In the genomic region with DNA sequence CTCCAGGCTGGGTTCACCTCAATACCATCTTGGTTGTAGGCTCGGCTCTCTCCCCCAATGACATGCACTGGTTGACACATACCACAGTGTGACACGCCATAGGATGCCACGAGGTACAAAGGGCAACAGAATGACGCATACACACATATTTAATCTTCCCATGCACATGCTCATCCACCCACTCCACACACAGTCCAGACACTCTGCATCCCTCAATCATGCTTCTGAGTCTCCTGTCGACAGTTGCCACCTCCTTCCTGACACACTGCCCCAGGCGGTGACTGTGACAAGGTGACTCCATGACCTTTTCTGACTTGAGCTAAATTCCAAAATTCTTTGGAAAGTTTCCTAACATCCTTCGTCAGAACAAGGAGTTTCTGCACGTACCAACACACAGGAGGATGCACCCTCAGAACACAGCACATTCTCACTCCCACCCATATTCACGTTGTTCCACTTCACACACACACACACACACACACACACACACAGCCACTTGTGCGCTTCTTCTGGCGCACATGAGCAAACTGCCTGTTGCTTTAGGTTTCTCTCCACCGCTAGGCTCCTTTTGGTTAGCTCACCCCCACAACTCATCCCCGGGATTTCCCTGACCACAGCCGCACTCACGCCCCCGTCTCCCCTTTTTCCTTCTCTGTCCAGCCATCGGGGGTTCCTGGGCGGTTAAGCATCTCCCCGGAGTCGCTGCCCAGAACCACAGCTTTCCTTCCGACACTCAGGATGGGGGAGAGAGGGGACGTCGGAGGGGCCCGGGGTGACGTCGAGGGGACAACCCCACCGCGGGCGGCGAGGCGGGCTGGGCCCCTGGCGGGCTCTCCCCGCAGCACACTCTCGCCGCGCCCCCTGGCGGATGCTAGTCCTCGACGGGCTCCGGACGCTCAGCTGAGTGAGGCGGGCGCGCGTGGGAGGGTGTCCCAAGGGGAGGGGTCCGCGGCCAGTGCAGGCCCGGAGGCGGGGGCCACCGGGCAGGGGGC, we compare ENCODE assay signal across 8 cellular contexts. TPM values are rescaled to one million over a fixed set of nuclear protein-coding genes. Genes with fewer than 3 reads are reported as not detected.
DNase-seq lines count a peak whose midpoint lies in the region; ATAC-seq and TF ChIP-seq lines count a peak whose summit lies in the region.

No MANE protein-coding gene starts in this region.

- TF ChIP-seq CTCF in C4-2B (conservative IDR thresholded peaks at IDR 0.05) (peak; percentile 95), epithelial cell of proximal tubule (conservative IDR thresholded peaks at IDR 0.05; ENCODE audit: low read depth, low read length) (peak; percentile 68), vagina (IDR thresholded peaks at IDR 0.05) (peak in 2 of 3 experiments; percentile 49 to 60)

- no peaks in the 10 kb centered on the region for H3K36me3 ChIP-seq in trophoblast cell (ENCODE audit: control insufficient read depth in 1 of 2, insufficient read depth in 2 of 2, low read length in 2 of 2)
- H3K36me3 ChIP-seq in vagina, result no peaks in the 10 kb centered on the region

- no peak overlapping the region for H3K18ac ChIP-seq in trophoblast cell (ENCODE audit: low read length)

- H3K27me3 ChIP-seq in trophoblast cell (ENCODE audit: insufficient read depth, low read length), result peaks cover 81% of the 10 kb centered on the region
- peaks cover 11% of the 10 kb centered on the region for H3K27me3 ChIP-seq in vagina

- H3K14ac ChIP-seq in trophoblast cell (ENCODE audit: low read length), result no peak overlapping the region

- no peak overlapping the region for H2BK12ac ChIP-seq in trophoblast cell (ENCODE audit: low read length)

- peaks cover 9% of the 10 kb centered on the region for H3K9me3 ChIP-seq in trophoblast cell (ENCODE audit: insufficient read depth, low read depth, low read length)
- H3K9me3 ChIP-seq in vagina, result no peaks in the 10 kb centered on the region

- H3K79me1 ChIP-seq in trophoblast cell (ENCODE audit: low read length), result no peaks in the 10 kb centered on the region

- peak; percentile 47 for ATAC-seq in GM21360 (IDR thresholded peaks at IDR 0.05; ENCODE audit: unreplicated experiment)
- ATAC-seq in GM21515 (IDR thresholded peaks at IDR 0.05; ENCODE audit: unreplicated experiment), result no peak

- intact Hi-C loops in vagina (cut with DNase I), result no loop called here

- no peak overlapping the region for H3K9ac ChIP-seq in trophoblast cell (ENCODE audit: low read length)

- H3K4me3 ChIP-seq in epithelial cell of proximal tubule (ENCODE audit: low read depth, low read length) (no peak overlapping the region), trophoblast cell (ENCODE audit: low read depth, low read length) (no peak overlapping the region), vagina (peak overlapping the region; percentile 33 to 37)

- H4K8ac ChIP-seq in trophoblast cell (ENCODE audit: low read depth, low read length), result no peak overlapping the region

- no peak overlapping the region for H2BK5ac ChIP-seq in trophoblast cell (ENCODE audit: low read depth, low read length, poor library complexity)

- no CpG with 5 or more reads among the region's 50 CpGs for WGBS in trophoblast cell (ENCODE audit: extremely low coverage, insufficient coverage, insufficient read length)

- H3K4me2 ChIP-seq in trophoblast cell (ENCODE audit: low read length), result no peak overlapping the region

- H3K4me1 ChIP-seq in trophoblast cell (ENCODE audit: control insufficient read depth in 1 of 2, insufficient read depth in 2 of 2, low read length in 2 of 2) (peaks cover 24 to 35% of the 10 kb centered on the region in 2 experiments), vagina (peaks cover 48% of the 10 kb centered on the region)

- H3K23ac ChIP-seq in trophoblast cell (ENCODE audit: low read length), result no peak overlapping the region

- no peak overlapping the region for H4K91ac ChIP-seq in trophoblast cell (ENCODE audit: low read depth, low read length)

- H2AK5ac ChIP-seq in trophoblast cell (ENCODE audit: low read length), result no peak overlapping the region

- H4K12ac ChIP-seq in trophoblast cell (ENCODE audit: low read depth, low read length), result no peak overlapping the region

- H2BK120ac ChIP-seq in trophoblast cell (ENCODE audit: insufficient read depth, low read length, poor library complexity), result no peak overlapping the region

- no peak overlapping the region for H3K4ac ChIP-seq in trophoblast cell (ENCODE audit: low read depth, low read length)

- no peak for TF ChIP-seq POLR2A in vagina (IDR thresholded peaks at IDR 0.05)

- H3K79me2 ChIP-seq in trophoblast cell (ENCODE audit: control insufficient read depth, insufficient read depth, low read length, poor library complexity), result no peaks in the 10 kb centered on the region

- DNase-seq in NCI-H1930 (lab: John Stamatoyannopoulos, UW), result peak; percentile 29 to 71
- DNase-seq in activated CD8-positive, alpha-beta memory T cell treated with anti-CD3 and anti-CD28 coated beads, Interleukin-2, amount 50 U/mL, for 1 hour (ENCODE audit: extremely low read depth), result peak; percentile 65
- no peak for DNase-seq in epithelial cell of proximal tubule (ENCODE audit: low read depth)
- peak; percentile 84 to 94 for DNase-seq in trophoblast cell
- no peak for DNase-seq in vagina (ENCODE audit: extremely low spot score in 2 of 2)

- no peak overlapping the region for H2AFZ ChIP-seq in trophoblast cell (ENCODE audit: insufficient read depth, low read length, poor library complexity)

- H3K27ac ChIP-seq in C4-2B (no peak overlapping the region), trophoblast cell (ENCODE audit: low read depth, low read length) (no peak overlapping the region), vagina (no peak overlapping the region)

RNA-seq across cellular contexts. Expression of a gene that starts 0.5 kb away (rescaled TPM):
- total RNA-seq in epithelial cell of proximal tubule (not detected in 2 replicates), vagina (not detected)
- polyA plus RNA-seq in trophoblast cell (2013), result 2.1 TPM in 2 replicates

RNA-seq across cellular contexts. Expression of a gene that starts 6.1 kb away (rescaled TPM):
- not detected in 2 replicates for total RNA-seq in epithelial cell of proximal tubule
- polyA plus RNA-seq in trophoblast cell (2013), result 5.7 and 5.9 TPM in 2 replicates
- total RNA-seq in vagina, result 4.7 TPM

RNA-seq across cellular contexts. Expression of a gene that starts 20.3 kb away (rescaled TPM):
- 62.8 and 108 TPM in 2 replicates for total RNA-seq in epithelial cell of proximal tubule
- polyA plus RNA-seq in trophoblast cell (2013), result 112 and 113 TPM in 2 replicates
- 56.2 TPM for total RNA-seq in vagina

RNA-seq across cellular contexts. Expression of a gene that starts 21.6 kb away (rescaled TPM):
- total RNA-seq in epithelial cell of proximal tubule (0.14 and 0.29 TPM in 2 replicates), vagina (not detected)
- polyA plus RNA-seq in trophoblast cell (2013), result 0.12 and 0.18 TPM in 2 replicates

RNA-seq across cellular contexts. Expression of a gene that starts 41.0 kb away (rescaled TPM):
- total RNA-seq in epithelial cell of proximal tubule, result 50.7 and 68.5 TPM in 2 replicates
- 44.8 and 45.0 TPM in 2 replicates for polyA plus RNA-seq in trophoblast cell (2013)
- 67.0 TPM for total RNA-seq in vagina

Comparison
In these comparisons a context has a peak if more than half of its experiments do, and no peak if none do; other contexts are left out.
1. DNase-seq: peak in NCI-H1930 (2 of 2), activated CD8-positive, alpha-beta memory T cell treated with anti-CD3 and anti-CD28 coated beads, Interleukin-2, amount 50 U/mL, for 1 hour (single experiment) and trophoblast cell (2 of 2); none in epithelial cell of proximal tubule (single experiment) and vagina (0 of 2).
2. H3K4me3 ChIP-seq: peak in vagina (2 of 2); none in epithelial cell of proximal tubule (single experiment) and trophoblast cell (single experiment).
3. Peak in every context shown above with its lines, with median percentiles within 50 percentile points of each other: CTCF ChIP-seq.